In genomic region chr20:38953630-38954340, GRCh38 we compare ENCODE assay signal across 29 cellular contexts.
"Had no signal": no experiment of that assay in that cellular context is flagged by ENCODE, and none has a peak within 500 bp of the region (broad histone marks: within the 10 kb centered on the region; RNA-seq: fewer than 3 reads in every experiment).

No MANE protein-coding gene starts in this region.

- H3K36me3 ChIP-seq: lower lobe of right lung, ovary, right atrium auricular region, tibial nerve, vagina had no signal

- H3K4me1 ChIP-seq: heart right ventricle, left lung, lower lobe of right lung, neural progenitor cell, right atrium auricular region, tibial nerve, vagina had no signal

- H3K79me2 ChIP-seq: hepatocyte had no signal

- H3K27ac ChIP-seq: heart right ventricle, hepatocyte, left lung, lower lobe of right lung, neural progenitor cell, neutrophil, ovary, right atrium auricular region, skin epidermis, tibial nerve, vagina had no signal

- H3K36me3 Mint-ChIP-seq: naive B cell, natural killer cell had no signal

- H3K4me2 ChIP-seq: hepatocyte, neural progenitor cell had no signal

- H3K4me3 Mint-ChIP-seq: naive B cell; natural killer cell; nephron progenitor cell; neural progenitor cell; stimulated activated memory B cell treated with anti-CD40 and anti-IgM and Interleukin-4, amounts not matched to agents 10 μg/mL and 1 μg/mL and 100 μg/mL, for 72 hours; stimulated activated naive CD8-positive, alpha-beta T cell treated with anti-CD3 and anti-CD28 coated beads, Interleukin-15, amount 100 ng/mL, for 72 hours; type B pancreatic cell had no signal

- H3K9me3 ChIP-seq: heart right ventricle, left lung, lower lobe of right lung, neutrophil, ovary, right atrium auricular region, tibial nerve, vagina had no signal

- H3K27me3 Mint-ChIP-seq: naive B cell; progenitor cell of endocrine pancreas; stimulated activated memory B cell treated with anti-CD40 and anti-IgM and Interleukin-4, amounts not matched to agents 10 μg/mL and 1 μg/mL and 100 μg/mL, for 72 hours; stimulated activated naive CD8-positive, alpha-beta T cell treated with anti-CD3 and anti-CD28 coated beads, Interleukin-15, amount 100 ng/mL, for 72 hours; type B pancreatic cell had no signal

- H3K27ac Mint-ChIP-seq: natural killer cell; nephron progenitor cell; neural progenitor cell; progenitor cell of endocrine pancreas; stimulated activated memory B cell treated with anti-CD40 and anti-IgM and Interleukin-4, amounts not matched to agents 10 μg/mL and 1 μg/mL and 100 μg/mL, for 72 hours; stimulated activated naive CD8-positive, alpha-beta T cell treated with anti-CD3 and anti-CD28 coated beads, Interleukin-15, amount 100 ng/mL, for 72 hours; type B pancreatic cell had no signal

- H3K27me3 ChIP-seq: heart right ventricle, hepatocyte, left lung, neural progenitor cell, neutrophil, ovary, right atrium auricular region, tibial nerve, vagina had no signal

- H2AFZ ChIP-seq: hepatocyte, neural progenitor cell had no signal

- H3K9ac ChIP-seq: neural progenitor cell had no signal

- H3K4me3 ChIP-seq: heart right ventricle, hepatocyte, left lung, lower lobe of right lung, neural progenitor cell, ovary, right atrium auricular region, skin epidermis, tibial nerve, vagina had no signal

- H3K9me3 Mint-ChIP-seq: naive B cell; natural killer cell; nephron progenitor cell; neural progenitor cell; stimulated activated memory B cell treated with anti-CD40 and anti-IgM and Interleukin-4, amounts not matched to agents 10 μg/mL and 1 μg/mL and 100 μg/mL, for 72 hours; stimulated activated naive CD8-positive, alpha-beta T cell treated with anti-CD3 and anti-CD28 coated beads, Interleukin-15, amount 100 ng/mL, for 72 hours; type B pancreatic cell had no signal

- ATAC-seq: heart right ventricle; left lung; lower lobe of right lung; natural killer cell; sciatic nerve; stimulated activated memory B cell treated with anti-CD40 and anti-IgM and Interleukin-4, amounts not matched to agents 10 μg/mL and 1 μg/mL and 100 μg/mL, for 72 hours; stimulated activated naive CD8-positive, alpha-beta T cell treated with anti-CD3 and anti-CD28 coated beads, Interleukin-15, amount 100 ng/mL, for 72 hours had no signal

- DNase-seq: heart right ventricle; islet precursor cell; left lung; lower lobe of right lung; mammary epithelial cell; mesenchymal stem cell; naive B cell; natural killer cell; nephron progenitor cell; occipital lobe; ovary; stimulated activated CD4-positive, alpha-beta T cell treated with anti-CD3 and anti-CD28 coated beads, Interleukin-12 subunit alpha, Interleukin-12 subunit beta, amount 100 ng/mL, for 4 hours; stimulated activated CD4-positive, alpha-beta T cell treated with anti-CD3 and anti-CD28 coated beads, Interleukin-15, amount 100 ng/mL, for 24 hours; stimulated activated CD4-positive, alpha-beta T cell treated with anti-CD3 and anti-CD28 coated beads, Interleukin-2, amount 100 ng/mL, for 24 hours; stimulated activated CD4-positive, alpha-beta T cell treated with anti-CD3 and anti-CD28 coated beads, Interleukin-4, amount 100 ng/mL, for 1 hour; stimulated activated naive CD4-positive, alpha-beta T cell treated with Interleukin-2 at 50 U/mL for 16 hours; stimulated activated naive CD8-positive, alpha-beta T cell treated with anti-CD3 and anti-CD28 coated beads, Interleukin-15, amount 100 ng/mL, for 72 hours; substantia nigra had no signal

- H3K4me1 Mint-ChIP-seq: naive B cell; natural killer cell; nephron progenitor cell; neural progenitor cell; stimulated activated memory B cell treated with anti-CD40 and anti-IgM and Interleukin-4, amounts not matched to agents 10 μg/mL and 1 μg/mL and 100 μg/mL, for 72 hours had no signal
